In the genomic region with DNA sequence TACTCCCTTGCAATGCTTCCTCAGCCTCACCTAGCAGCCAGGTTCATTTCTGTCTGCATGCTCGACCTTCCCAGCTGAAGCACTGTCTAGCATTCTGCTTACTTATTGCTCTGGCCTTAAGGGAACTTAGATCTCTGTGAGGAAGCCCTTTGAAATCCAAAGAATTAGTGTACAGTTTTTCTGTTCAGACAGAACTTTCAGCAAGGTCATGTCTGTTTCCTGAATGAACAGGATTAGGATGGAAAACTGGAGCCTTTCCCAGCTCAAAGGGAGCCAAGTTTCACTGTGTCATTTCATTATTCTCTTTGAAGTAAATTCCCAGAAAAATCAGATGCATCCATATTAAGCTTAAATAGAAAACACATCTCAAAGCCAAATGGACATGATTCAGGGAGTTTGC, we compare ENCODE assay signal across 1 cellular context.
TF ChIP-seq lines count a peak whose summit lies in the region.

No MANE protein-coding gene starts in this region.

TF ChIP-seq in GM23338, 12 proteins besides CTCF, POLR2A, EP300 and RAD21 (continued from another document):
- TF ChIP-seq, protein P1, sequence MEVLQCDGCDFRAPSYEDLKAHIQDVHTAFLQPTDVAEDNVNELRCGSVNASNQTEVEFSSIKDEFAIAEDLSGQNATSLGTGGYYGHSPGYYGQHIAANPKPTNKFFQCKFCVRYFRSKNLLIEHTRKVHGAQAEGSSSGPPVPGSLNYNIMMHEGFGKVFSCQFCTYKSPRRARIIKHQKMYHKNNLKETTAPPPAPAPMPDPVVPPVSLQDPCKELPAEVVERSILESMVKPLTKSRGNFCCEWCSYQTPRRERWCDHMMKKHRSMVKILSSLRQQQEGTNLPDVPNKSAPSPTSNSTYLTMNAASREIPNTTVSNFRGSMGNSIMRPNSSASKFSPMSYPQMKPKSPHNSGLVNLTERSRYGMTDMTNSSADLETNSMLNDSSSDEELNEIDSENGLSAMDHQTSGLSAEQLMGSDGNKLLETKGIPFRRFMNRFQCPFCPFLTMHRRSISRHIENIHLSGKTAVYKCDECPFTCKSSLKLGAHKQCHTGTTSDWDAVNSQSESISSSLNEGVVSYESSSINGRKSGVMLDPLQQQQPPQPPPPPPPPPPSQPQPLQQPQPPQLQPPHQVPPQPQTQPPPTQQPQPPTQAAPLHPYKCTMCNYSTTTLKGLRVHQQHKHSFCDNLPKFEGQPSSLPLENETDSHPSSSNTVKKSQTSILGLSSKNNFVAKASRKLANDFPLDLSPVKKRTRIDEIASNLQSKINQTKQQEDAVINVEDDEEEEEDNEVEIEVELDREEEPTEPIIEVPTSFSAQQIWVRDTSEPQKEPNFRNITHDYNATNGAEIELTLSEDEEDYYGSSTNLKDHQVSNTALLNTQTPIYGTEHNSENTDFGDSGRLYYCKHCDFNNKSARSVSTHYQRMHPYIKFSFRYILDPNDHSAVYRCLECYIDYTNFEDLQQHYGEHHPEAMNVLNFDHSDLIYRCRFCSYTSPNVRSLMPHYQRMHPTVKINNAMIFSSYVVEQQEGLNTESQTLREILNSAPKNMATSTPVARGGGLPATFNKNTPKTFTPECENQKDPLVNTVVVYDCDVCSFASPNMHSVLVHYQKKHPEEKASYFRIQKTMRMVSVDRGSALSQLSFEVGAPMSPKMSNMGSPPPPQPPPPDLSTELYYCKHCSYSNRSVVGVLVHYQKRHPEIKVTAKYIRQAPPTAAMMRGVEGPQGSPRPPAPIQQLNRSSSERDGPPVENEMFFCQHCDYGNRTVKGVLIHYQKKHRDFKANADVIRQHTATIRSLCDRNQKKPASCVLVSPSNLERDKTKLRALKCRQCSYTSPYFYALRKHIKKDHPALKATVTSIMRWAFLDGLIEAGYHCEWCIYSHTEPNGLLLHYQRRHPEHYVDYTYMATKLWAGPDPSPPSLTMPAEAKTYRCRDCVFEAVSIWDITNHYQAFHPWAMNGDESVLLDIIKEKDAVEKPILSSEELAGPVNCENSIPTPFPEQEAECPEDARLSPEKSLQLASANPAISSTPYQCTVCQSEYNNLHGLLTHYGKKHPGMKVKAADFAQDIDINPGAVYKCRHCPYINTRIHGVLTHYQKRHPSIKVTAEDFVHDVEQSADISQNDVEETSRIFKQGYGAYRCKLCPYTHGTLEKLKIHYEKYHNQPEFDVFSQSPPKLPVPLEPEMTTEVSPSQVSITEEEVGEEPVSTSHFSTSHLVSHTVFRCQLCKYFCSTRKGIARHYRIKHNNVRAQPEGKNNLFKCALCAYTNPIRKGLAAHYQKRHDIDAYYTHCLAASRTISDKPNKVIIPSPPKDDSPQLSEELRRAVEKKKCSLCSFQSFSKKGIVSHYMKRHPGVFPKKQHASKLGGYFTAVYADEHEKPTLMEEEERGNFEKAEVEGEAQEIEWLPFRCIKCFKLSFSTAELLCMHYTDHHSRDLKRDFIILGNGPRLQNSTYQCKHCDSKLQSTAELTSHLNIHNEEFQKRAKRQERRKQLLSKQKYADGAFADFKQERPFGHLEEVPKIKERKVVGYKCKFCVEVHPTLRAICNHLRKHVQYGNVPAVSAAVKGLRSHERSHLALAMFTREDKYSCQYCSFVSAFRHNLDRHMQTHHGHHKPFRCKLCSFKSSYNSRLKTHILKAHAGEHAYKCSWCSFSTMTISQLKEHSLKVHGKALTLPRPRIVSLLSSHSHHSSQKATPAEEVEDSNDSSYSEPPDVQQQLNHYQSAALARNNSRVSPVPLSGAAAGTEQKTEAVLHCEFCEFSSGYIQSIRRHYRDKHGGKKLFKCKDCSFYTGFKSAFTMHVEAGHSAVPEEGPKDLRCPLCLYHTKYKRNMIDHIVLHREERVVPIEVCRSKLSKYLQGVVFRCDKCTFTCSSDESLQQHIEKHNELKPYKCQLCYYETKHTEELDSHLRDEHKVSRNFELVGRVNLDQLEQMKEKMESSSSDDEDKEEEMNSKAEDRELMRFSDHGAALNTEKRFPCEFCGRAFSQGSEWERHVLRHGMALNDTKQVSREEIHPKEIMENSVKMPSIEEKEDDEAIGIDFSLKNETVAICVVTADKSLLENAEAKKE (CRISPR knock-in tag; IDR thresholded peaks at IDR 0.05), result no peak
- no peak for TF ChIP-seq JUNB (IDR thresholded peaks at IDR 0.05; ENCODE audit: unreplicated experiment)
- TF ChIP-seq EZH2phosphoT487 (IDR thresholded peaks at IDR 0.05; ENCODE audit: unreplicated experiment), result no peak
- TF ChIP-seq, protein P2, sequence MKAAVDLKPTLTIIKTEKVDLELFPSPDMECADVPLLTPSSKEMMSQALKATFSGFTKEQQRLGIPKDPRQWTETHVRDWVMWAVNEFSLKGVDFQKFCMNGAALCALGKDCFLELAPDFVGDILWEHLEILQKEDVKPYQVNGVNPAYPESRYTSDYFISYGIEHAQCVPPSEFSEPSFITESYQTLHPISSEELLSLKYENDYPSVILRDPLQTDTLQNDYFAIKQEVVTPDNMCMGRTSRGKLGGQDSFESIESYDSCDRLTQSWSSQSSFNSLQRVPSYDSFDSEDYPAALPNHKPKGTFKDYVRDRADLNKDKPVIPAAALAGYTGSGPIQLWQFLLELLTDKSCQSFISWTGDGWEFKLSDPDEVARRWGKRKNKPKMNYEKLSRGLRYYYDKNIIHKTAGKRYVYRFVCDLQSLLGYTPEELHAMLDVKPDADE (IDR thresholded peaks at IDR 0.05), result no peak
- TF ChIP-seq ZNF331 (CRISPR knock-in tag; IDR thresholded peaks at IDR 0.05; ENCODE audit: low read depth), result no peak
- TF ChIP-seq CREB1 (CRISPR knock-in tag; IDR thresholded peaks at IDR 0.05; ENCODE audit: low read depth), result no peak
